Comparison of ENCODE assay signal across 1 cellular context in the genomic region with DNA sequence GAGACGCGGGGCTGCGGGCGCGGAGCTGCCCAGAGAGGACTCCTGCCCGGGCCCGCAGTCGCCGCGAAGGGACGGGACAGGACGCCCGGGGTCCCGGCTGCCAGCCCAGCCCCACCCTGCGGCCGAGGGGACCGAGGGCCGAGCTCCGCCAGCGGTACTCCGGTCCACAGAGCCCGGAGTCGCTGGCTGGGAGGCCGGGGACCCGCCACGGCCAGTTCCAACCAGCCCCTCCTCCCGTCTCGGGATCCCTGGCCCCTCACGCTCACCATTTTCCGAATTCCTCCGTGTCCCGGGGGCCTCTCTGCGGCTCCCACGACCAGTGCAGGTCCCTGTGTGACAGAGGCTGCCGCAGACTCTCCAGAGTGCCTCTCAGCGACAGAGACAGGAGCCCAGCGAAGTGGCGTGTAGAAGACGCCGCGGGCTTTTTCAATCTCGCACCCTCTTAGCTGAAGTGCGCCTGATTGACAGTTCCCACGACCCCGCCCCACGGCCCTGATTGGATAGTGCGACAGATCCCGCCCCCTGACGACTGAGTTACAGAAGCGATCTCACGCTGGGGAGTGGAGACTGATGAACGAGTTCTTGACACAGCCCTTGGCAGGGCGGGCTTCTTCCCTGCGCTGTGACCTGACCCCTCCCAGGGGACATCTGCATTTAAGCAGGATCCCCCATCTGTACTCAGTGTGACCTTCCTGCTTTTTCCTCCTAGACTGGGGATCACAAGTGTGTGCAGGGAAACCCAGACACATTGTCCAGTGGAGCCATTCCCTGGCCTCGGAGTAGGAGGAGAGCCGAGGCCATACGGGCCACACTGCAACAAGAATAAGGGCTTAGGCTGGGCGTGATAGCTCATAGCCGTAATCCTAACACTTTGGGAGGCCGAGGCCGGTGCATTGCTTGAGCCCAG.
A peak's percentile ranks its signal among the peaks of the same experiment; 100 is the strongest.
TF ChIP-seq lines count a peak whose summit lies in the region.

No MANE protein-coding gene starts in this region.

TF ChIP-seq in HEK293, 187 proteins besides CTCF, POLR2A, EP300 and RAD21 (continued from another document):
- TF ChIP-seq ZBTB1 (tag by site-specific recombination; IDR thresholded peaks at IDR 0.05) (0 out of 2 replicates have a peak, but pooled peaks have one; percentile 6), ZNF335 (tag by site-specific recombination; conservative IDR thresholded peaks at IDR 0.05) (peak; percentile 77), ZNF530 (tag by site-specific recombination; IDR thresholded peaks at IDR 0.05; ENCODE audit: low read depth) (no peak), YY2 (tag by site-specific recombination; IDR thresholded peaks at IDR 0.05) (no peak), ZNF223 (tag by site-specific recombination; IDR thresholded peaks at IDR 0.05) (no peak), ZNF792 (tag by site-specific recombination; IDR thresholded peaks at IDR 0.05) (no peak), PRDM1 (tag by site-specific recombination; IDR thresholded peaks at IDR 0.05) (no peak), ZNF544 (tag by site-specific recombination; IDR thresholded peaks at IDR 0.05) (no peak), ZXDB (tag by site-specific recombination; IDR thresholded peaks at IDR 0.05) (no peak), ZFHX2 (tag by site-specific recombination; conservative IDR thresholded peaks at IDR 0.05) (no peak), GFI1B (tag by site-specific recombination; IDR thresholded peaks at IDR 0.05) (no peak), MYNN (tag by site-specific recombination; IDR thresholded peaks at IDR 0.05; ENCODE audit: borderline replicate concordance) (no peak), ZNF596 (tag by site-specific recombination; IDR thresholded peaks at IDR 0.05) (no peak), ZNF350 (tag by site-specific recombination; IDR thresholded peaks at IDR 0.05) (peak; percentile 71; the same call in 1 of the 2 replicates), ZNF19 (tag by site-specific recombination; IDR thresholded peaks at IDR 0.05; ENCODE audit: low read depth) (no peak), ZNF324 (tag by site-specific recombination; IDR thresholded peaks at IDR 0.05) (peak; percentile 54), ZNF214 (tag by site-specific recombination; IDR thresholded peaks at IDR 0.05; ENCODE audit: borderline replicate concordance) (no peak), ZNF658 (tag by site-specific recombination; IDR thresholded peaks at IDR 0.05) (no peak), ZNF157 (tag by site-specific recombination; IDR thresholded peaks at IDR 0.05) (no peak), ZNF48 (tag by site-specific recombination; IDR thresholded peaks at IDR 0.05) (no peak), ZNF513 (tag by site-specific recombination; IDR thresholded peaks at IDR 0.05) (no peak), ZNF624 (tag by site-specific recombination; IDR thresholded peaks at IDR 0.05) (no peak), SCRT2 (tag by site-specific recombination; IDR thresholded peaks at IDR 0.05) (no peak), ZNF692 (tag by site-specific recombination; IDR thresholded peaks at IDR 0.05) (peak; percentile 61), SP3 (tag by site-specific recombination; IDR thresholded peaks at IDR 0.05) (peak; percentile 81; the same call in 1 of the 2 replicates), ZNF510 (tag by site-specific recombination; IDR thresholded peaks at IDR 0.05; ENCODE audit: insufficient replicate concordance) (peak; percentile 32), ZNF704 (tag by site-specific recombination; IDR thresholded peaks at IDR 0.05) (no peak), ZNF623 (tag by site-specific recombination; IDR thresholded peaks at IDR 0.05) (no peak), ZNF501 (tag by site-specific recombination; IDR thresholded peaks at IDR 0.05) (peak; percentile 31; the same call in 1 of the 2 replicates), ZNF571 (tag by site-specific recombination; IDR thresholded peaks at IDR 0.05) (no peak), ZNF10 (tag by site-specific recombination; IDR thresholded peaks at IDR 0.05) (no peak), ZEB2 (tag by site-specific recombination; IDR thresholded peaks at IDR 0.05) (peak; percentile 18; the same call in 1 of the 2 replicates), OVOL3 (tag by site-specific recombination; IDR thresholded peaks at IDR 0.05) (peak; percentile 16; the same call in 1 of the 2 replicates), ZNF473 (tag by site-specific recombination; IDR thresholded peaks at IDR 0.05) (no peak), ZNF664 (tag by site-specific recombination; IDR thresholded peaks at IDR 0.05) (no peak), ZNF830 (tag by site-specific recombination; IDR thresholded peaks at IDR 0.05; ENCODE audit: low read depth) (no peak), ZNF677 (tag by site-specific recombination; IDR thresholded peaks at IDR 0.05) (no peak), ZSCAN16 (tag by site-specific recombination; IDR thresholded peaks at IDR 0.05) (no peak), ZNF221 (tag by site-specific recombination; IDR thresholded peaks at IDR 0.05; ENCODE audit: borderline replicate concordance) (no peak), TCF7L2 (IDR thresholded peaks at IDR 0.05; ENCODE audit: borderline replicate concordance, low read depth, low read length) (no peak), GLI2 (tag by site-specific recombination; IDR thresholded peaks at IDR 0.05; ENCODE audit: borderline replicate concordance, low read depth) (no peak), SP2 (tag by site-specific recombination; IDR thresholded peaks at IDR 0.05) (peak; percentile 96), ZNF248 (tag by site-specific recombination; IDR thresholded peaks at IDR 0.05) (no peak)
- TF ChIP-seq, protein P1, sequence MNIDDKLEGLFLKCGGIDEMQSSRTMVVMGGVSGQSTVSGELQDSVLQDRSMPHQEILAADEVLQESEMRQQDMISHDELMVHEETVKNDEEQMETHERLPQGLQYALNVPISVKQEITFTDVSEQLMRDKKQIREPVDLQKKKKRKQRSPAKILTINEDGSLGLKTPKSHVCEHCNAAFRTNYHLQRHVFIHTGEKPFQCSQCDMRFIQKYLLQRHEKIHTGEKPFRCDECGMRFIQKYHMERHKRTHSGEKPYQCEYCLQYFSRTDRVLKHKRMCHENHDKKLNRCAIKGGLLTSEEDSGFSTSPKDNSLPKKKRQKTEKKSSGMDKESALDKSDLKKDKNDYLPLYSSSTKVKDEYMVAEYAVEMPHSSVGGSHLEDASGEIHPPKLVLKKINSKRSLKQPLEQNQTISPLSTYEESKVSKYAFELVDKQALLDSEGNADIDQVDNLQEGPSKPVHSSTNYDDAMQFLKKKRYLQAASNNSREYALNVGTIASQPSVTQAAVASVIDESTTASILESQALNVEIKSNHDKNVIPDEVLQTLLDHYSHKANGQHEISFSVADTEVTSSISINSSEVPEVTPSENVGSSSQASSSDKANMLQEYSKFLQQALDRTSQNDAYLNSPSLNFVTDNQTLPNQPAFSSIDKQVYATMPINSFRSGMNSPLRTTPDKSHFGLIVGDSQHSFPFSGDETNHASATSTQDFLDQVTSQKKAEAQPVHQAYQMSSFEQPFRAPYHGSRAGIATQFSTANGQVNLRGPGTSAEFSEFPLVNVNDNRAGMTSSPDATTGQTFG (tag by site-specific recombination; IDR thresholded peaks at IDR 0.05; ENCODE audit: borderline replicate concordance), result no peak
- TF ChIP-seq, protein P2, sequence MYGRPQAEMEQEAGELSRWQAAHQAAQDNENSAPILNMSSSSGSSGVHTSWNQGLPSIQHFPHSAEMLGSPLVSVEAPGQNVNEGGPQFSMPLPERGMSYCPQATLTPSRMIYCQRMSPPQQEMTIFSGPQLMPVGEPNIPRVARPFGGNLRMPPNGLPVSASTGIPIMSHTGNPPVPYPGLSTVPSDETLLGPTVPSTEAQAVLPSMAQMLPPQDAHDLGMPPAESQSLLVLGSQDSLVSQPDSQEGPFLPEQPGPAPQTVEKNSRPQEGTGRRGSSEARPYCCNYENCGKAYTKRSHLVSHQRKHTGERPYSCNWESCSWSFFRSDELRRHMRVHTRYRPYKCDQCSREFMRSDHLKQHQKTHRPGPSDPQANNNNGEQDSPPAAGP (tag by site-specific recombination; IDR thresholded peaks at IDR 0.05), result peak; percentile 77
- TF ChIP-seq, protein P3, sequence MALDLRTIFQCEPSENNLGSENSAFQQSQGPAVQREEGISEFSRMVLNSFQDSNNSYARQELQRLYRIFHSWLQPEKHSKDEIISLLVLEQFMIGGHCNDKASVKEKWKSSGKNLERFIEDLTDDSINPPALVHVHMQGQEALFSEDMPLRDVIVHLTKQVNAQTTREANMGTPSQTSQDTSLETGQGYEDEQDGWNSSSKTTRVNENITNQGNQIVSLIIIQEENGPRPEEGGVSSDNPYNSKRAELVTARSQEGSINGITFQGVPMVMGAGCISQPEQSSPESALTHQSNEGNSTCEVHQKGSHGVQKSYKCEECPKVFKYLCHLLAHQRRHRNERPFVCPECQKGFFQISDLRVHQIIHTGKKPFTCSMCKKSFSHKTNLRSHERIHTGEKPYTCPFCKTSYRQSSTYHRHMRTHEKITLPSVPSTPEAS (tag by site-specific recombination; IDR thresholded peaks at IDR 0.05), result no peak
- TF ChIP-seq, protein P4, sequence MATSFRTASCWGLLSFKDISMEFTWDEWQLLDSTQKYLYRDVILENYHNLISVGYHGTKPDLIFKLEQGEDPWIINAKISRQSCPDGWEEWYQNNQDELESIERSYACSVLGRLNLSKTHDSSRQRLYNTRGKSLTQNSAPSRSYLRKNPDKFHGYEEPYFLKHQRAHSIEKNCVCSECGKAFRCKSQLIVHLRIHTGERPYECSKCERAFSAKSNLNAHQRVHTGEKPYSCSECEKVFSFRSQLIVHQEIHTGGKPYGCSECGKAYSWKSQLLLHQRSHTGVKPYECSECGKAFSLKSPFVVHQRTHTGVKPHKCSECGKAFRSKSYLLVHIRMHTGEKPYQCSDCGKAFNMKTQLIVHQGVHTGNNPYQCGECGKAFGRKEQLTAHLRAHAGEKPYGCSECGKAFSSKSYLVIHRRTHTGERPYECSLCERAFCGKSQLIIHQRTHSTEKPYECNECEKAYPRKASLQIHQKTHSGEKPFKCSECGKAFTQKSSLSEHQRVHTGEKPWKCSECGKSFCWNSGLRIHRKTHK (tag by site-specific recombination; IDR thresholded peaks at IDR 0.05), result no peak
- TF ChIP-seq, protein P5, sequence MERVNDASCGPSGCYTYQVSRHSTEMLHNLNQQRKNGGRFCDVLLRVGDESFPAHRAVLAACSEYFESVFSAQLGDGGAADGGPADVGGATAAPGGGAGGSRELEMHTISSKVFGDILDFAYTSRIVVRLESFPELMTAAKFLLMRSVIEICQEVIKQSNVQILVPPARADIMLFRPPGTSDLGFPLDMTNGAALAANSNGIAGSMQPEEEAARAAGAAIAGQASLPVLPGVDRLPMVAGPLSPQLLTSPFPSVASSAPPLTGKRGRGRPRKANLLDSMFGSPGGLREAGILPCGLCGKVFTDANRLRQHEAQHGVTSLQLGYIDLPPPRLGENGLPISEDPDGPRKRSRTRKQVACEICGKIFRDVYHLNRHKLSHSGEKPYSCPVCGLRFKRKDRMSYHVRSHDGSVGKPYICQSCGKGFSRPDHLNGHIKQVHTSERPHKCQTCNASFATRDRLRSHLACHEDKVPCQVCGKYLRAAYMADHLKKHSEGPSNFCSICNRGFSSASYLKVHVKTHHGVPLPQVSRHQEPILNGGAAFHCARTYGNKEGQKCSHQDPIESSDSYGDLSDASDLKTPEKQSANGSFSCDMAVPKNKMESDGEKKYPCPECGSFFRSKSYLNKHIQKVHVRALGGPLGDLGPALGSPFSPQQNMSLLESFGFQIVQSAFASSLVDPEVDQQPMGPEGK (tag by site-specific recombination; IDR thresholded peaks at IDR 0.05), result peak; percentile 67
- TF ChIP-seq, protein P6, sequence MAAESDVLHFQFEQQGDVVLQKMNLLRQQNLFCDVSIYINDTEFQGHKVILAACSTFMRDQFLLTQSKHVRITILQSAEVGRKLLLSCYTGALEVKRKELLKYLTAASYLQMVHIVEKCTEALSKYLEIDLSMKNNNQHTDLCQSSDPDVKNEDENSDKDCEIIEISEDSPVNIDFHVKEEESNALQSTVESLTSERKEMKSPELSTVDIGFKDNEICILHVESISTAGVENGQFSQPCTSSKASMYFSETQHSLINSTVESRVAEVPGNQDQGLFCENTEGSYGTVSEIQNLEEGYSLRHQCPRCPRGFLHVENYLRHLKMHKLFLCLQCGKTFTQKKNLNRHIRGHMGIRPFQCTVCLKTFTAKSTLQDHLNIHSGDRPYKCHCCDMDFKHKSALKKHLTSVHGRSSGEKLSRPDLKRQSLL (tag by site-specific recombination; IDR thresholded peaks at IDR 0.05), result no peak
- TF ChIP-seq, protein P7, sequence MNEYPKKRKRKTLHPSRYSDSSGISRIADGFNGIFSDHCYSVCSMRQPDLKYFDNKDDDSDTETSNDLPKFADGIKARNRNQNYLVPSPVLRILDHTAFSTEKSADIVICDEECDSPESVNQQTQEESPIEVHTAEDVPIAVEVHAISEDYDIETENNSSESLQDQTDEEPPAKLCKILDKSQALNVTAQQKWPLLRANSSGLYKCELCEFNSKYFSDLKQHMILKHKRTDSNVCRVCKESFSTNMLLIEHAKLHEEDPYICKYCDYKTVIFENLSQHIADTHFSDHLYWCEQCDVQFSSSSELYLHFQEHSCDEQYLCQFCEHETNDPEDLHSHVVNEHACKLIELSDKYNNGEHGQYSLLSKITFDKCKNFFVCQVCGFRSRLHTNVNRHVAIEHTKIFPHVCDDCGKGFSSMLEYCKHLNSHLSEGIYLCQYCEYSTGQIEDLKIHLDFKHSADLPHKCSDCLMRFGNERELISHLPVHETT (tag by site-specific recombination; IDR thresholded peaks at IDR 0.05), result no peak; the same call in 1 of the 2 replicates
